ENCODE assay signal across 8 cellular contexts in genomic region chr16:22189473-22190168, GRCh38.
DNase-seq lines count a peak whose midpoint lies in the region; ATAC-seq lines count a peak whose summit lies in the region.

No MANE protein-coding gene starts in this region.

- DNase-seq in NCI-H748 (lab: John Stamatoyannopoulos, UW; ENCODE audit: unreplicated experiment) (peak; percentile 67), NCI-H748 treated with DMSO at 0.1 percent for 48 hours (lab: John Stamatoyannopoulos, UW) (no peak), D341Med (ENCODE audit: low spot score) (no peak)
- DNase-seq in activated CD4-positive, alpha-beta T cell treated with anti-CD3 and anti-CD28 coated beads for 48 hours, result peak; percentile 92
- DNase-seq in effector CD8-positive, alpha-beta T cell (lab: John Stamatoyannopoulos, UW), result peak; percentile 87
- DNase-seq in stimulated activated naive B cell treated with anti-CD40 and anti-IgM and Interleukin-4, amounts not matched to agents 10 μg/mL and 1 μg/mL and 100 μg/mL, for 72 hours, result peak; percentile 87

- peak; percentile 37 to 38 for ATAC-seq in stimulated activated naive B cell treated with anti-CD40 and anti-IgM and Interleukin-4, amounts not matched to agents 10 μg/mL and 1 μg/mL and 100 μg/mL, for 72 hours (replicated peaks)

- H3K27me3 ChIP-seq in HUES48 (ENCODE audit: control insufficient read depth, insufficient read depth, low read length) (peaks cover 9% of the 10 kb centered on the region; the same call in 1 of the 2 replicates), muscle layer of colon (ENCODE audit: control insufficient read depth in 1 of 2, insufficient read depth in 2 of 2, low read length in 2 of 2) (no peaks in the 10 kb centered on the region)

- H3K36me3 Mint-ChIP-seq in stimulated activated naive B cell treated with anti-CD40 and anti-IgM and Interleukin-4, amounts not matched to agents 10 μg/mL and 1 μg/mL and 100 μg/mL, for 72 hours, result peaks cover 3 to 11% of the 10 kb centered on the region in 2 donors

- peaks cover 8 to 9% of the 10 kb centered on the region in 2 donors for H3K9me3 Mint-ChIP-seq in stimulated activated naive B cell treated with anti-CD40 and anti-IgM and Interleukin-4, amounts not matched to agents 10 μg/mL and 1 μg/mL and 100 μg/mL, for 72 hours

- H3K27ac ChIP-seq in HUES48 (ENCODE audit: low read depth, low read length) (no peak overlapping the region), muscle layer of colon (ENCODE audit: low read depth, low read length) (peak overlapping the region; percentile 72)

- H3K4me1 ChIP-seq in HUES48 (ENCODE audit: control insufficient read depth, insufficient read depth, low read length) (peaks cover 20% of the 10 kb centered on the region), muscle layer of colon (ENCODE audit: insufficient read depth, low read length) (peaks cover 32% of the 10 kb centered on the region)

- H3K4me1 Mint-ChIP-seq in stimulated activated naive B cell treated with anti-CD40 and anti-IgM and Interleukin-4, amounts not matched to agents 10 μg/mL and 1 μg/mL and 100 μg/mL, for 72 hours, result peaks cover 40 to 50% of the 10 kb centered on the region in 2 donors

- peak overlapping the region; percentile 88 to 91 for H3K4me3 Mint-ChIP-seq in stimulated activated naive B cell treated with anti-CD40 and anti-IgM and Interleukin-4, amounts not matched to agents 10 μg/mL and 1 μg/mL and 100 μg/mL, for 72 hours

- H3K9ac ChIP-seq in HUES48 (ENCODE audit: low read depth, low read length) (no peak overlapping the region; the same call in 1 of the 2 replicates), muscle layer of colon (ENCODE audit: low read length) (no peak overlapping the region)

- H3K4me3 ChIP-seq in HUES48 (ENCODE audit: low read depth, low read length) (peak overlapping the region; percentile 81), muscle layer of colon (ENCODE audit: low read depth in 1 of 2, low read length in 2 of 2) (peak overlapping the region; percentile 40 to 70)

- H3K27ac Mint-ChIP-seq in stimulated activated naive B cell treated with anti-CD40 and anti-IgM and Interleukin-4, amounts not matched to agents 10 μg/mL and 1 μg/mL and 100 μg/mL, for 72 hours, result peak overlapping the region; percentile 96

- H3K9me3 ChIP-seq in HUES48 (ENCODE audit: control insufficient read depth, insufficient read depth, low read length), result no peaks in the 10 kb centered on the region
- no peaks in the 10 kb centered on the region for H3K9me3 ChIP-seq in muscle layer of colon (ENCODE audit: low read length)

- H3K36me3 ChIP-seq in HUES48 (ENCODE audit: control insufficient read depth, insufficient read depth, low read length), result no peaks in the 10 kb centered on the region
- no peaks in the 10 kb centered on the region for H3K36me3 ChIP-seq in muscle layer of colon (ENCODE audit: insufficient read depth, low read length)

- no peaks in the 10 kb centered on the region for H3K27me3 Mint-ChIP-seq in stimulated activated naive B cell treated with anti-CD40 and anti-IgM and Interleukin-4, amounts not matched to agents 10 μg/mL and 1 μg/mL and 100 μg/mL, for 72 hours

Comparison
In these comparisons a context has a peak if more than half of its experiments do, and no peak if none do; other contexts are left out.
1. DNase-seq: peak in NCI-H748 (single experiment), activated CD4-positive, alpha-beta T cell treated with anti-CD3 and anti-CD28 coated beads for 48 hours (single experiment), effector CD8-positive, alpha-beta T cell (single experiment) and stimulated activated naive B cell treated with anti-CD40 and anti-IgM and Interleukin-4, amounts not matched to agents 10 μg/mL and 1 μg/mL and 100 μg/mL, for 72 hours (single experiment); none in NCI-H748 treated with DMSO at 0.1 percent for 48 hours (single experiment) and D341Med (single experiment).